21 cellular contexts compared by ENCODE assay signal in genomic region chr13:107242138-107242537, GRCh38.
"Had no signal": no experiment of that assay in that cellular context is flagged by ENCODE, and none has a peak within 500 bp of the region (broad histone marks: within the 10 kb centered on the region; RNA-seq: fewer than 3 reads in every experiment).

No MANE protein-coding gene starts in this region.

- H3K4me3 ChIP-seq: SJSA1, SK-N-MC had no signal

- H3K4me1 ChIP-seq: SJSA1 had no signal

- DNase-seq: KBM-7, MV-4-11, NCI-H1048, NCI-H1436, NCI-H2029, NCI-H2081 treated with DMSO at 0.1 percent for 48 hours, NCI-H2171 treated with DMSO at 0.1 percent for 48 hours, NCI-H226, NCI-H446, NCI-H510A, NCI-H524 treated with DMSO at 0.1 percent for 48 hours, NCI-H69, NCI-H774, Right ventricle myocardium superior, RPMI8226, SIG-M5 had no signal

- FAIRE-seq: HTR-8/SVneo, RCC 7860 had no signal

- H3K36me3 ChIP-seq: SJSA1 had no signal

- H3K27ac ChIP-seq: HL-60, SJSA1, SK-N-MC had no signal
